Comparison of ENCODE assay signal across 6 cellular contexts in the genomic region with DNA sequence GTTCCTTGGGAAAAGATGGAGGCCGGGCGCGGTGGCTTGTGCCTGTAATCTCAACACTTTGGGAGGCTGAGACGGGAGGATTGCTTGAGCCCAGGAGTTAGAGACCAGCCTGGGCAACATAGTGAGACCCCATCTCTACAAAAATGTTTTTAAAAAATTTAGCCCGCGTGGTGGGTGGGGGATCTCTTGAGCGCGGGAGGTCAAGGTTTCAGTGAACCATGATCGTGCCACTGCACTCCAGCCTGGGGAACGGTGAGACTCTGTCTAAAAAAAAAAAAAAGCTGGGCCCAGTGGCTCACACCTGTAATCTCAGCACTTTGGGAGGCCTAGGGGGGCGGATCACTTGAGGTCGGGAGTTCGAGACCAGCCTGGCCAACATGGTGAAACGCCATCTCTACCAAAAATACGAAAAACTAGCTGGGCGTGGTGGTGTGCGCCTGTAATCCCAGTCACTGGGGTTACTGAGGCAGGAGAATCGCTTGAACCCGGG. TPM values are rescaled to one million over a fixed set of nuclear protein-coding genes. Genes with fewer than 3 reads are reported as not detected.
A peak's percentile ranks its signal among the peaks of the same experiment; 100 is the strongest.
DNase-seq lines count a peak whose midpoint lies in the region; ATAC-seq and TF ChIP-seq lines count a peak whose summit lies in the region.
"Not testable (repeated sequence)": the region's sequence is repeated elsewhere in the genome, so short reads cannot be mapped to it uniquely, and the experiment has no call there.

No MANE protein-coding gene starts in this region.

- TF ChIP-seq CTCF in GM12865 (IDR thresholded peaks at IDR 0.05; ENCODE audit: insufficient read depth, low read depth, low read length, missing control alignments); SU-DHL-6 (IDR thresholded peaks at IDR 0.05; ENCODE audit: insufficient read depth, low read length, poor library complexity, severe bottlenecking); brain (conservative IDR thresholded peaks at IDR 0.05); left ventricle myocardium inferior (IDR thresholded peaks at IDR 0.05; ENCODE audit: borderline replicate concordance); thoracic aorta (IDR thresholded peaks at IDR 0.05): not testable (repeated sequence)

- not testable (repeated sequence) for H3K27me3 Mint-ChIP-seq in brain; natural killer cell treated with Interleukin-12 subunit alpha and Interleukin-12 subunit beta and Interleukin-15 and Interleukin-18, amount 100 ng/mL, for 72 hours

- peaks cover 26% of the 10 kb centered on the region for H3K79me2 ChIP-seq in SU-DHL-6 (ENCODE audit: insufficient read depth, low read length)

- H3K9ac ChIP-seq in SU-DHL-6 (ENCODE audit: low read length) = peak overlapping the region; percentile 84

- peak overlapping the region; percentile 98 to 100 (median 99) for H3K27ac Mint-ChIP-seq in brain
- H3K27ac Mint-ChIP-seq in natural killer cell treated with Interleukin-12 subunit alpha and Interleukin-12 subunit beta and Interleukin-15 and Interleukin-18, amount 100 ng/mL, for 72 hours = peak overlapping the region; percentile 90 to 93

- H3K4me3 Mint-ChIP-seq in brain = peak overlapping the region; percentile 93 to 100 (median 99)
- H3K4me3 Mint-ChIP-seq in natural killer cell treated with Interleukin-12 subunit alpha and Interleukin-12 subunit beta and Interleukin-15 and Interleukin-18, amount 100 ng/mL, for 72 hours = peak overlapping the region; percentile 98

- H3F3A ChIP-seq in SU-DHL-6 (ENCODE audit: insufficient read depth) = not testable (repeated sequence)

- H3K9me3 ChIP-seq in SU-DHL-6 (ENCODE audit: insufficient read depth, low read length); left ventricle myocardium inferior (replicated peaks); thoracic aorta: not testable (repeated sequence)

- H3K4me2 ChIP-seq in SU-DHL-6 (ENCODE audit: low read depth, low read length, poor library complexity, severe bottlenecking) = peak overlapping the region; percentile 89

- not testable (repeated sequence) for ATAC-seq in natural killer cell treated with Interleukin-12 subunit alpha and Interleukin-12 subunit beta and Interleukin-15 and Interleukin-18, amount 100 ng/mL, for 72 hours; thoracic aorta (ENCODE audit: insufficient number of reproducible peaks, low FRiP score, low read depth)

- H3K27ac ChIP-seq in SU-DHL-6 (ENCODE audit: low read depth, low read length) = peak overlapping the region; percentile 80; the same call in 1 of the 2 replicates
- H3K27ac ChIP-seq in left ventricle myocardium inferior (replicated peaks) = peak overlapping the region; percentile 97
- H3K27ac ChIP-seq in thoracic aorta = peak overlapping the region in 1 of 2 donors; percentile 88

- not testable (repeated sequence) for H3K27me3 ChIP-seq in SU-DHL-6 (ENCODE audit: low read length); left ventricle myocardium inferior (ENCODE audit: low read depth); thoracic aorta (replicated peaks; ENCODE audit: insufficient read depth)

- H3K9me2 ChIP-seq in SU-DHL-6 (replicated peaks; ENCODE audit: insufficient read depth, low read length) = not testable (repeated sequence)

- H3K4me3 ChIP-seq in GM12865 (ENCODE audit: low read depth, low read length) (peak overlapping the region; percentile 90), SU-DHL-6 (ENCODE audit: insufficient read depth, low read length, poor library complexity, severe bottlenecking) (peak overlapping the region; percentile 96), left ventricle myocardium inferior (peak overlapping the region; percentile 99), thoracic aorta (peak overlapping the region; percentile 100)

- intact Hi-C loops in left ventricle myocardium inferior (cut with micrococcal nuclease) = loop anchor here (5.0 to 10.0 kb wide), 2 partner anchors 61 to 104 kb away; no protein-coding TSS in a partner anchor

- not testable (repeated sequence) for H4K20me1 ChIP-seq in SU-DHL-6 (ENCODE audit: low read depth, low read length)

- H3K36me3 ChIP-seq in SU-DHL-6 (ENCODE audit: low read length) = not testable (repeated sequence)
- peaks cover 57% of the 10 kb centered on the region for H3K36me3 ChIP-seq in left ventricle myocardium inferior
- H3K36me3 ChIP-seq in thoracic aorta = peaks cover 13% of the 10 kb centered on the region

- peaks cover 44% of the 10 kb centered on the region for H3K4me1 ChIP-seq in left ventricle myocardium inferior
- H3K4me1 ChIP-seq in thoracic aorta (ENCODE audit: control insufficient read depth in 1 of 2, low read depth in 2 of 2) = peaks cover 23 to 35% of the 10 kb centered on the region in 2 donors

- H3K36me3 Mint-ChIP-seq in brain = peaks cover 32% of the 10 kb centered on the region
- H3K36me3 Mint-ChIP-seq in natural killer cell treated with Interleukin-12 subunit alpha and Interleukin-12 subunit beta and Interleukin-15 and Interleukin-18, amount 100 ng/mL, for 72 hours = peaks cover 10% of the 10 kb centered on the region

- peaks cover 45% of the 10 kb centered on the region for H3K4me1 Mint-ChIP-seq in brain
- H3K4me1 Mint-ChIP-seq in natural killer cell treated with Interleukin-12 subunit alpha and Interleukin-12 subunit beta and Interleukin-15 and Interleukin-18, amount 100 ng/mL, for 72 hours (ENCODE audit: low read depth in 2 of 2) = peaks cover 21 to 27% of the 10 kb centered on the region in 2 donors

- not testable (repeated sequence) for DNase-seq in GM12865 (ENCODE audit: low read depth); left ventricle myocardium inferior; natural killer cell treated with Interleukin-12 subunit alpha and Interleukin-12 subunit beta and Interleukin-15 and Interleukin-18, amount 100 ng/mL, for 72 hours (ENCODE audit: low spot score); thoracic aorta (ENCODE audit: low spot score)

- peak overlapping the region; percentile 84 for H2AFZ ChIP-seq in SU-DHL-6 (ENCODE audit: low read depth, low read length, severe bottlenecking)

- not testable (repeated sequence) for H3K9me3 Mint-ChIP-seq in brain; natural killer cell treated with Interleukin-12 subunit alpha and Interleukin-12 subunit beta and Interleukin-15 and Interleukin-18, amount 100 ng/mL, for 72 hours

RNA-seq across cellular contexts. Expression of a gene that starts 0.8 kb away (rescaled TPM):
- 13.4 TPM for polyA plus RNA-seq in brain (ENCODE audit: insufficient read depth, low read depth, low replicate concordance)
- total RNA-seq in left ventricle myocardium inferior (9.5 TPM), thoracic aorta (10 to 100 TPM; 37.9 to 38.9 TPM)
- total RNA-seq in natural killer cell treated with Interleukin-12 subunit alpha and Interleukin-12 subunit beta and Interleukin-15 and Interleukin-18, amount 100 ng/mL, for 72 hours = 10 to 100 TPM; 42.8 to 49.0 TPM

RNA-seq across cellular contexts. Expression of a gene that starts 0.9 kb away (rescaled TPM):
- 4.2 TPM for polyA plus RNA-seq in brain (ENCODE audit: insufficient read depth, low read depth, low replicate concordance)
- total RNA-seq in left ventricle myocardium inferior (5.6 TPM), thoracic aorta (10 to 100 TPM; 31.5 to 43.4 TPM)
- total RNA-seq in natural killer cell treated with Interleukin-12 subunit alpha and Interleukin-12 subunit beta and Interleukin-15 and Interleukin-18, amount 100 ng/mL, for 72 hours = 10 to 100 TPM; 31.8 to 46.5 TPM

RNA-seq across cellular contexts. Expression of a gene that starts 11.2 kb away (rescaled TPM):
- 88.8 TPM for polyA plus RNA-seq in brain (ENCODE audit: insufficient read depth, low read depth, low replicate concordance)
- total RNA-seq in left ventricle myocardium inferior (176 TPM), thoracic aorta (10 to 100 TPM; 14.6 to 40.8 TPM)
- total RNA-seq in natural killer cell treated with Interleukin-12 subunit alpha and Interleukin-12 subunit beta and Interleukin-15 and Interleukin-18, amount 100 ng/mL, for 72 hours = 100 to 1,000 TPM in 1 of 2 donors, 10 to 100 TPM in 1; 94.5 to 111 TPM

RNA-seq across cellular contexts. Expression of a gene that starts 15.7 kb away (rescaled TPM):
- 2.5 TPM for polyA plus RNA-seq in brain (ENCODE audit: insufficient read depth, low read depth, low replicate concordance)
- total RNA-seq in left ventricle myocardium inferior = 0.25 TPM
- 1 to 10 TPM; 1.3 to 1.5 TPM for total RNA-seq in natural killer cell treated with Interleukin-12 subunit alpha and Interleukin-12 subunit beta and Interleukin-15 and Interleukin-18, amount 100 ng/mL, for 72 hours
- under 1 TPM; 0.54 to 0.71 TPM for total RNA-seq in thoracic aorta

RNA-seq across cellular contexts. Expression of a gene that starts 18.5 kb away (rescaled TPM):
- polyA plus RNA-seq in brain (ENCODE audit: insufficient read depth, low read depth, low replicate concordance) = 29.4 TPM
- total RNA-seq in left ventricle myocardium inferior (19.5 TPM), thoracic aorta (10 to 100 TPM; 42.0 to 55.9 TPM)
- 100 to 1,000 TPM in 1 of 2 donors, 10 to 100 TPM in 1; 97.9 to 111 TPM for total RNA-seq in natural killer cell treated with Interleukin-12 subunit alpha and Interleukin-12 subunit beta and Interleukin-15 and Interleukin-18, amount 100 ng/mL, for 72 hours
